Comparison of ENCODE assay signal across 20 cellular contexts in the genomic region with DNA sequence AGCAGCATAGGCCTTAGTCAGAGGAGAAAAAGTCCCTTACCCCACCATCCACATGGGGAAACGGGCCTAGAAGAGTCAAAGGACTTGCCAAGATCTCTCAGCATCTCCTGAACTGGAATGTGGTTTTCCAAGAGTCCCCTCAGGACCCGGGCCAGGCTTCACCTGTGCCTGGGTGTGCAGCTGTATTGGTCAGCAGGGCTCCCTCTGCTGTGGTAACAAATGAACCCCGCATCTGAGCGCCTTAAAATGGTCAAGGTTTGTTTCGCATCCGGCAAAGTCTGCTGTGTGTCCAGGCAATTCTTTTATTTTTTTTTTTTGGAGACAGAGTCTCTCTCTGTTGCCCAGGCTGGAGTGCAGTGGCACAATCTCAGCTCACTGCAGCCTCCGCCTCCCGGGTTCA.
A peak's percentile ranks its signal among the peaks of the same experiment; 100 is the strongest.
DNase-seq lines count a peak whose midpoint lies in the region; ATAC-seq and TF ChIP-seq lines count a peak whose summit lies in the region.
"Had no signal": no experiment of that assay in that cellular context is flagged by ENCODE, and none has a peak within 500 bp of the region (broad histone marks: within the 10 kb centered on the region; RNA-seq: fewer than 3 reads in every experiment).

No MANE protein-coding gene starts in this region.

- no peak for TF ChIP-seq CTCF in nephron (IDR thresholded peaks at IDR 0.05; ENCODE audit: unreplicated experiment in 3 of 3)

- intact Hi-C loops in left ventricle myocardium superior (cut with micrococcal nuclease) (no loop called here), left cardiac atrium (cut with DNase I) (no loop called here), sciatic nerve (cut with DNase I) (no loop called here)

- no peaks in the 10 kb centered on the region for H3K9me3 Mint-ChIP-seq in nephron

- no peaks in the 10 kb centered on the region for H3K27me3 Mint-ChIP-seq in nephron (ENCODE audit: low read depth)

- ATAC-seq in left ventricle myocardium superior (no peak), left cardiac atrium (no peak), GM18858 (IDR thresholded peaks at IDR 0.05; ENCODE audit: unreplicated experiment) (no peak), sciatic nerve (no peak)

- no peaks in the 10 kb centered on the region for H3K36me3 Mint-ChIP-seq in nephron (ENCODE audit: low read depth)

- DNase-seq in left ventricle myocardium superior, result peak; percentile 15
- no peak for DNase-seq in left cardiac atrium
- no peak for DNase-seq in NCI-H748 treated with DMSO at 0.1 percent for 48 hours (lab: John Stamatoyannopoulos, UW)
- no peak for DNase-seq in sciatic nerve (ENCODE audit: low spot score)
- DNase-seq: activated CD4-positive, CD25-positive, alpha-beta regulatory T cell treated with anti-CD3 and anti-CD28 coated beads, Interleukin-2, amount 50 U/mL, for 72 hours; C1 segment of cervical spinal cord; Caco-2; effector memory CD4-positive, alpha-beta T cell; erythroblast; GF-D8; KBM-7; kidney; NCI-H2029; NCI-H226; sigmoid colon; T-helper 17 cell; tibial artery had no signal

- peak overlapping the region in 2 of 3 experiments; percentile 56 to 70 for H3K27ac Mint-ChIP-seq in nephron
- H3K27ac Mint-ChIP-seq: T-helper 17 cell had no signal

- H3K4me1 Mint-ChIP-seq in nephron, result peaks cover 18% of the 10 kb centered on the region

- no peak overlapping the region for H3K4me3 Mint-ChIP-seq in nephron
- H3K4me3 Mint-ChIP-seq: T-helper 17 cell had no signal

- peak overlapping the region; percentile 56 for H3K27ac ChIP-seq in angular gyrus (ENCODE audit: low read depth, low read length)
- H3K27ac ChIP-seq: tibial artery had no signal
